25 cellular contexts compared by ENCODE assay signal in genomic region chr6:149056777-149057463, GRCh38.
DNase-seq lines count a peak whose midpoint lies in the region; ATAC-seq and TF ChIP-seq lines count a peak whose summit lies in the region.
"Had no signal": no experiment of that assay in that cellular context is flagged by ENCODE, and none has a peak within 500 bp of the region (broad histone marks: within the 10 kb centered on the region; RNA-seq: fewer than 3 reads in every experiment).

No MANE protein-coding gene starts in this region.

- H3K27me3 ChIP-seq in cardiac muscle cell, result no peaks in the 10 kb centered on the region
- H3K27me3 ChIP-seq in left ventricle myocardium inferior (ENCODE audit: low read depth), result no peaks in the 10 kb centered on the region
- H3K27me3 ChIP-seq in ascending aorta, result no peaks in the 10 kb centered on the region

- DNase-seq in DMS 273 (lab: John Stamatoyannopoulos, UW; ENCODE audit: unreplicated experiment) (peak; percentile 13), DMS 273 treated with DMSO at 0.1 percent for 48 hours (lab: John Stamatoyannopoulos, UW) (no peak), cardiac muscle cell (ENCODE audit: low read depth in 1 of 2, low spot score in 1 of 2) (peak; percentile 31 to 49), left ventricle myocardium inferior (no peak), amniotic epithelial cell (ENCODE audit: low read depth) (peak; percentile 30), nucleus accumbens (lab: John Stamatoyannopoulos, UW) (no peak), ascending aorta (ENCODE audit: low spot score in 2 of 2) (no peak)
- DNase-seq in activated T-cell treated with anti-CD3 and anti-CD28 coated beads, Interleukin-2, amount 50 U/mL, for 72 hours, result no peak
- DNase-seq: Caco-2; CD8-positive, alpha-beta T cell; H9; HFFc6; NCI-H1092 treated with DMSO at 0.1 percent for 48 hours; NCI-H1436 treated with DMSO at 0.1 percent for 48 hours; NCI-H187 treated with DMSO at 0.1 percent for 48 hours; NCI-H446 treated with DMSO at 0.1 percent for 48 hours; NCI-H526; NK-92 treated with Interleukin-12 subunit alpha and Interleukin-12 subunit beta, amount 100 ng/mL, for 24 hours; RPMI8226; SHP77 treated with DMSO at 0.1 percent for 48 hours had no signal

- no peaks in the 10 kb centered on the region for H3K9me3 Mint-ChIP-seq in activated T-cell treated with anti-CD3 and anti-CD28 coated beads, Interleukin-2, amount 50 U/mL, for 72 hours
- H3K9me3 Mint-ChIP-seq: CD8-positive, alpha-beta T cell; GM23338; H9; HFFc6; IgD-negative memory B cell had no signal

- H3K9me3 ChIP-seq in cardiac muscle cell (ENCODE audit: low read depth), result no peaks in the 10 kb centered on the region
- H3K9me3 ChIP-seq in left ventricle myocardium inferior (replicated peaks), result no peaks in the 10 kb centered on the region
- H3K9me3 ChIP-seq in ascending aorta, result no peaks in the 10 kb centered on the region
- H3K9me3 ChIP-seq: Caco-2 had no signal

- H3K27ac ChIP-seq in cardiac muscle cell (peak overlapping the region; percentile 78), left ventricle myocardium inferior (replicated peaks) (no peak overlapping the region), ascending aorta (no peak overlapping the region)
- H3K27ac ChIP-seq: 22Rv1, KMS-11 had no signal

- H3K4me3 ChIP-seq in cardiac muscle cell (no peak overlapping the region), left ventricle myocardium inferior (no peak overlapping the region), ascending aorta (no peak overlapping the region)
- H3K4me3 ChIP-seq: GM23338 had no signal

- H3K36me3 Mint-ChIP-seq in activated T-cell treated with anti-CD3 and anti-CD28 coated beads, Interleukin-2, amount 50 U/mL, for 72 hours (ENCODE audit: insufficient read depth in 2 of 2), result no peaks in the 10 kb centered on the region
- H3K36me3 Mint-ChIP-seq: CD8-positive, alpha-beta T cell; IgD-negative memory B cell had no signal

- no peaks in the 10 kb centered on the region for H3K27me3 Mint-ChIP-seq in activated T-cell treated with anti-CD3 and anti-CD28 coated beads, Interleukin-2, amount 50 U/mL, for 72 hours (ENCODE audit: low read depth)
- H3K27me3 Mint-ChIP-seq: B cell, IgD-negative memory B cell had no signal

- H3K4me1 Mint-ChIP-seq in activated T-cell treated with anti-CD3 and anti-CD28 coated beads, Interleukin-2, amount 50 U/mL, for 72 hours (ENCODE audit: low read depth), result peaks cover 44% of the 10 kb centered on the region

- H3K4me1 ChIP-seq in cardiac muscle cell (ENCODE audit: low read depth), result peaks cover 27% of the 10 kb centered on the region
- peaks cover 34% of the 10 kb centered on the region for H3K4me1 ChIP-seq in left ventricle myocardium inferior
- no peaks in the 10 kb centered on the region for H3K4me1 ChIP-seq in ascending aorta

- TF ChIP-seq CTCF in cardiac muscle cell (IDR thresholded peaks at IDR 0.05; ENCODE audit: low read depth, low read length), result no peak
- TF ChIP-seq CTCF in left ventricle myocardium inferior (IDR thresholded peaks at IDR 0.05; ENCODE audit: borderline replicate concordance), result no peak
- no peak for TF ChIP-seq CTCF in ascending aorta (IDR thresholded peaks at IDR 0.05)

- no peak for ATAC-seq in activated T-cell treated with anti-CD3 and anti-CD28 coated beads, Interleukin-2, amount 50 U/mL, for 72 hours (replicated peaks in 1 of 2)
- ATAC-seq: CD8-positive, alpha-beta T cell; GM23338 had no signal

- H3K4me3 Mint-ChIP-seq in activated T-cell treated with anti-CD3 and anti-CD28 coated beads, Interleukin-2, amount 50 U/mL, for 72 hours, result no peak overlapping the region
- H3K4me3 Mint-ChIP-seq: B cell; CD8-positive, alpha-beta T cell; GM23338; H9; HFFc6 had no signal

- intact Hi-C loops in left ventricle myocardium inferior (cut with micrococcal nuclease), result no loop called here
- intact Hi-C loops in ascending aorta (cut with DNase I), result no loop called here

- H3K36me3 ChIP-seq in cardiac muscle cell, result no peaks in the 10 kb centered on the region
- no peaks in the 10 kb centered on the region for H3K36me3 ChIP-seq in left ventricle myocardium inferior
- no peaks in the 10 kb centered on the region for H3K36me3 ChIP-seq in ascending aorta

- no peak overlapping the region for H3K27ac Mint-ChIP-seq in activated T-cell treated with anti-CD3 and anti-CD28 coated beads, Interleukin-2, amount 50 U/mL, for 72 hours
- H3K27ac Mint-ChIP-seq: B cell; CD8-positive, alpha-beta T cell; GM23338; H9; HFFc6 had no signal

Comparison
In these comparisons a context has a peak if more than half of its experiments do, and no peak if none do; other contexts are left out.
1. DNase-seq: peak in DMS 273 (single experiment), cardiac muscle cell (2 of 2) and amniotic epithelial cell (single experiment); none in DMS 273 treated with DMSO at 0.1 percent for 48 hours (single experiment), left ventricle myocardium inferior (single experiment), nucleus accumbens (0 of 56), activated T-cell treated with anti-CD3 and anti-CD28 coated beads, Interleukin-2, amount 50 U/mL, for 72 hours (0 of 2) and ascending aorta (0 of 2).